In genomic region chr11:57792870-57793269, GRCh38 we compare ENCODE assay signal across 9 cellular contexts. TPM values are rescaled to one million over a fixed set of nuclear protein-coding genes. Genes with fewer than 3 reads are reported as not detected.
DNase-seq lines count a peak whose midpoint lies in the region; ATAC-seq and TF ChIP-seq lines count a peak whose summit lies in the region.
"Had no signal": no experiment of that assay in that cellular context is flagged by ENCODE, and none has a peak within 500 bp of the region (broad histone marks: within the 10 kb centered on the region; RNA-seq: fewer than 3 reads in every experiment).

No MANE protein-coding gene starts in this region.

- peak in 1 of 3 donors; percentile 5 for TF ChIP-seq POLR2A in spleen (IDR thresholded peaks at IDR 0.05)

- H3K4me1 ChIP-seq in spleen, result peaks cover 42 to 91% (median 76%) of the 10 kb centered on the region in 6 donors

- DNase-seq in SK-N-MC (ENCODE audit: low read depth, low spot score), result peak; percentile 40
- peak; percentile 45 for DNase-seq in globus pallidus (ENCODE audit: low spot score)
- no peak for DNase-seq in spleen
- no peak for DNase-seq in activated effector memory CD4-positive, alpha-beta T cell treated with Interleukin-2 at 50 U/mL for 16 hours
- DNase-seq in H4 (ENCODE audit: low spot score), result no peak
- no peak for DNase-seq in NCI-H1694 (lab: John Stamatoyannopoulos, UW)
- no peak for DNase-seq in nucleus accumbens (lab: John Stamatoyannopoulos, UW)

- intact Hi-C loops in spleen (cut with DNase I; ENCODE audit: low total_unique reads), result loop anchor here (10.0 kb wide), 1 partner anchor 128 kb away; the partner anchor contains the start of gene ZDHHC5

- peaks cover 39% of the 10 kb centered on the region for H3K36me3 ChIP-seq in SK-N-MC (ENCODE audit: insufficient read depth, low read length)
- peaks cover 0 to 51% (median 17%) of the 10 kb centered on the region in 6 donors for H3K36me3 ChIP-seq in spleen

- H3K4me3 ChIP-seq in SK-N-MC (0 out of 2 replicates have a peak overlapping the region, but pooled peaks have one; percentile 29), spleen (peak overlapping the region in 5 of 8 donors; percentile 6 to 59 (median 24))

- peak; percentile 35 for ATAC-seq in GM21723 (IDR thresholded peaks at IDR 0.05; ENCODE audit: unreplicated experiment)

- H3K9ac ChIP-seq in SK-N-MC (ENCODE audit: insufficient read length), result no peak overlapping the region

- no peak for TF ChIP-seq CTCF in spleen (IDR thresholded peaks at IDR 0.05 in 8 of 11, conservative IDR thresholded peaks at IDR 0.05 in 3 of 11)

- H3K27ac ChIP-seq in SK-N-MC, result peak overlapping the region; percentile 78; the same call in 1 of the 2 replicates
- peak overlapping the region; percentile 82 to 93 (median 90) for H3K27ac ChIP-seq in spleen

- H3K9me3 ChIP-seq in SK-N-MC (ENCODE audit: low read depth, low read length), result no peaks in the 10 kb centered on the region
- no peaks in the 10 kb centered on the region for H3K9me3 ChIP-seq in spleen

- no peaks in the 10 kb centered on the region for H3K27me3 ChIP-seq in spleen (replicated peaks in 1 of 7)

RNA-seq across cellular contexts. Expression of gene CTNND1, which starts 31.3 kb away (rescaled TPM):
- total RNA-seq in spleen, result 100 to 1,000 TPM in 6 of 7 donors, 10 to 100 TPM in 1; 89.4 to 227 (median 130) TPM
- 10 to 100 TPM; 12.0 to 24.6 (median 13.0) TPM for polyA plus RNA-seq in spleen
- total RNA-seq in H4 (2014; rRNA removed; shearing (Covaris generic)), result 50.0 and 56.3 TPM in 2 replicates

RNA-seq across cellular contexts. Expression of gene BTBD18, which starts 41.3 kb away (rescaled TPM):
- total RNA-seq in spleen, result not detected
- not detected for polyA plus RNA-seq in spleen
- not detected in 2 replicates for total RNA-seq in H4 (2014; rRNA removed; shearing (Covaris generic))
- total RNA-seq: subcutaneous adipose tissue had no signal

RNA-seq across cellular contexts. Expression of gene SELENOH, which starts 51.6 kb away (rescaled TPM):
- 100 to 1,000 TPM in 4 of 7 donors, 10 to 100 TPM in 3; 79.1 to 119 (median 104) TPM for total RNA-seq in spleen
- polyA plus RNA-seq in spleen, result 100 to 1,000 TPM; 175 to 247 (median 245) TPM
- 218 and 298 TPM in 2 replicates for total RNA-seq in H4 (2014; rRNA removed; shearing (Covaris generic))

Comparison
In these comparisons a context has a peak if more than half of its experiments do, and no peak if none do; other contexts are left out.
1. DNase-seq: peak in SK-N-MC (single experiment) and globus pallidus (single experiment); none in spleen (single experiment), activated effector memory CD4-positive, alpha-beta T cell treated with Interleukin-2 at 50 U/mL for 16 hours (single experiment), H4 (single experiment), NCI-H1694 (single experiment) and nucleus accumbens (0 of 56).